7 cellular contexts compared by ENCODE assay signal in genomic region chr1:121293412-121294236, GRCh38.
DNase-seq lines count a peak whose midpoint lies in the region; ATAC-seq and TF ChIP-seq lines count a peak whose summit lies in the region.
"Not testable (repeated sequence)": the region's sequence is repeated elsewhere in the genome, so short reads cannot be mapped to it uniquely, and the experiment has no call there.

No MANE protein-coding gene starts in this region.

- not testable (repeated sequence) for H3K9me3 Mint-ChIP-seq in brain

- not testable (repeated sequence) for H3K4me3 ChIP-seq in fibroblast of pulmonary artery (replicated peaks; ENCODE audit: low read depth, low read length); heart right ventricle; skeletal muscle cell (ENCODE audit: low read depth, low read length)

- not testable (repeated sequence) for H3K27ac ChIP-seq in heart right ventricle

- WGBS in heart right ventricle, 2 donors = 17% methylated on average over 1 of the region's 8 CpGs

- intact Hi-C loops in heart right ventricle (cut with DNase I) = not testable (repeated sequence)

- H3K4me1 ChIP-seq in heart right ventricle = not testable (repeated sequence)

- not testable (repeated sequence) for H3K4me3 Mint-ChIP-seq in brain

- H3K36me3 ChIP-seq in heart right ventricle = not testable (repeated sequence)

- not testable (repeated sequence) for H3K27me3 Mint-ChIP-seq in brain

- peak overlapping the region in 3 of 5 experiments; percentile 66 to 86 (median 75) for H3K27ac Mint-ChIP-seq in brain

- DNase-seq in LHCN-M2 (ENCODE audit: low read depth) (peak; percentile 45), fibroblast of pulmonary artery (ENCODE audit: low read depth) (peak; percentile 16), left kidney (ENCODE audit: low read depth, low spot score) (peak; percentile 0), skeletal muscle cell (ENCODE audit: low read depth) (peak; percentile 0)
- not testable (repeated sequence) for DNase-seq in heart right ventricle; omental fat pad (ENCODE audit: low spot score)

- not testable (repeated sequence) for H3K36me3 Mint-ChIP-seq in brain

- not testable (repeated sequence) for H3K4me1 Mint-ChIP-seq in brain

- not testable (repeated sequence) for TF ChIP-seq CTCF in brain (conservative IDR thresholded peaks at IDR 0.05); fibroblast of pulmonary artery (IDR thresholded peaks at IDR 0.05; ENCODE audit: low read length, missing control alignments); heart right ventricle (IDR thresholded peaks at IDR 0.05); omental fat pad (IDR thresholded peaks at IDR 0.05)

- H3K27me3 ChIP-seq in heart right ventricle = not testable (repeated sequence)

- H3K9me3 ChIP-seq in heart right ventricle = not testable (repeated sequence)

- ATAC-seq in heart right ventricle (peak; percentile 85 to 96 (median 92)), omental fat pad (ENCODE audit: low FRiP score) (peak; percentile 65)
